Comparison of ENCODE assay signal across 8 cellular contexts in genomic region chr3:88032245-88032644, GRCh38. TPM values are rescaled to one million over a fixed set of nuclear protein-coding genes. Genes with fewer than 3 reads are reported as not detected.
A peak's percentile ranks its signal among the peaks of the same experiment; 100 is the strongest.
DNase-seq lines count a peak whose midpoint lies in the region; ATAC-seq, FAIRE-seq and TF ChIP-seq lines count a peak whose summit lies in the region.

No MANE protein-coding gene starts in this region.

- peaks cover 19% of the 10 kb centered on the region for H3K4me1 ChIP-seq in BLaER1
- peaks cover 16% of the 10 kb centered on the region for H3K4me1 ChIP-seq in GM23248 (ENCODE audit: insufficient read depth)
- no peaks in the 10 kb centered on the region for H3K4me1 ChIP-seq in endodermal cell (ENCODE audit: control insufficient read depth, insufficient read depth, low read length)

- H3K4me3 Mint-ChIP-seq in activated naive CD8-positive, alpha-beta T cell = peak overlapping the region; percentile 90
- no peak overlapping the region for H3K4me3 Mint-ChIP-seq in endodermal cell

- no peaks in the 10 kb centered on the region for H3K9me3 Mint-ChIP-seq in activated naive CD8-positive, alpha-beta T cell (ENCODE audit: low read depth)
- H3K9me3 Mint-ChIP-seq in endodermal cell = peaks cover 16% of the 10 kb centered on the region

- no peaks in the 10 kb centered on the region for H3K27me3 Mint-ChIP-seq in activated naive CD8-positive, alpha-beta T cell
- H3K27me3 Mint-ChIP-seq in endodermal cell (ENCODE audit: insufficient read depth) = no peaks in the 10 kb centered on the region

- H3K79me2 ChIP-seq in GM23248 (ENCODE audit: insufficient read depth) = no peaks in the 10 kb centered on the region

- H2AFZ ChIP-seq in GM23248 = peak overlapping the region; percentile 98

- peak; percentile 37 for DNase-seq in GM23248
- peak; percentile 20 for DNase-seq in medulla oblongata (ENCODE audit: extremely low spot score)
- no peak for DNase-seq in endodermal cell
- no peak for DNase-seq in GM12892 (ENCODE audit: insufficient read length)
- no peak for DNase-seq in T-helper 9 cell

- ATAC-seq in HG03571 (IDR thresholded peaks at IDR 0.05; ENCODE audit: unreplicated experiment) = no peak

- H3K27ac ChIP-seq in BLaER1 = peak overlapping the region; percentile 54
- H3K27ac ChIP-seq in GM23248 = peak overlapping the region; percentile 47
- no peak overlapping the region for H3K27ac ChIP-seq in endodermal cell (ENCODE audit: low read depth, low read length)

- no peaks in the 10 kb centered on the region for H3K27me3 ChIP-seq in BLaER1
- no peaks in the 10 kb centered on the region for H3K27me3 ChIP-seq in GM23248 (replicated peaks; ENCODE audit: insufficient read depth)
- H3K27me3 ChIP-seq in endodermal cell (ENCODE audit: control insufficient read depth, insufficient read depth, low read length, poor library complexity, severe bottlenecking) = no peaks in the 10 kb centered on the region

- peak overlapping the region; percentile 61; the same call in 1 of the 2 replicates for H3K9ac ChIP-seq in BLaER1
- H3K9ac ChIP-seq in GM23248 = peak overlapping the region; percentile 75
- no peak overlapping the region for H3K9ac ChIP-seq in endodermal cell (ENCODE audit: extremely low read depth, low read length, poor library complexity, severe bottlenecking)

- H3K4me2 ChIP-seq in BLaER1 (peak overlapping the region; percentile 82), GM23248 (ENCODE audit: unreplicated experiment) (peak overlapping the region; percentile 99)

- WGBS in GM23248 (ENCODE audit: low coverage in 1 of 2, low lambda C conversion rate in 2 of 2, missing lambda C conversion rate in 2 of 2), 2 experiments = 19 to 26% methylated on average over 2 of the region's 2 CpGs
- WGBS in endodermal cell (ENCODE audit: insufficient coverage in 1 of 2, insufficient read length in 1 of 2), 2 experiments = 79 to 100% methylated on average over 2 of the region's 2 CpGs

- H4K20me1 ChIP-seq in BLaER1 = no peaks in the 10 kb centered on the region
- H4K20me1 ChIP-seq in GM23248 (ENCODE audit: insufficient read depth) = no peaks in the 10 kb centered on the region

- TF ChIP-seq POLR2A in GM12892 (IDR thresholded peaks at IDR 0.05; ENCODE audit: low read depth, low read length) = no peak

- FAIRE-seq in GM12892 (lab: Jason Lieb, UNC) = no peak

- peaks cover 7% of the 10 kb centered on the region; the same call in 1 of the 2 replicates for H3K9me3 ChIP-seq in BLaER1
- H3K9me3 ChIP-seq in GM23248 (ENCODE audit: low read depth) = no peaks in the 10 kb centered on the region
- H3K9me3 ChIP-seq in endodermal cell (ENCODE audit: control insufficient read depth, low read length) = peaks cover 15% of the 10 kb centered on the region

- H3K4me3 ChIP-seq in BLaER1 (peak overlapping the region; percentile 56), GM23248 (peak overlapping the region; percentile 77), endodermal cell (ENCODE audit: low read length) (no peak overlapping the region)

- H3K36me3 ChIP-seq in BLaER1 (no peaks in the 10 kb centered on the region), GM23248 (ENCODE audit: low read depth) (no peaks in the 10 kb centered on the region), endodermal cell (ENCODE audit: control insufficient read depth, insufficient read depth, low read length) (no peaks in the 10 kb centered on the region)

- H3K27ac Mint-ChIP-seq in activated naive CD8-positive, alpha-beta T cell = peak overlapping the region; percentile 80
- H3K27ac Mint-ChIP-seq in endodermal cell = no peak overlapping the region

- in situ Hi-C loops in GM23248 (cut with MboI) = loop anchor here (25.0 kb wide), 1 partner anchor 1245 kb away; no protein-coding TSS in a partner anchor

- no peaks in the 10 kb centered on the region for H3F3A ChIP-seq in GM23248 (ENCODE audit: insufficient read depth)

- TF ChIP-seq CTCF in endodermal cell (conservative IDR thresholded peaks at IDR 0.05) = no peak

- no peaks in the 10 kb centered on the region for H3K9me2 ChIP-seq in GM23248 (ENCODE audit: insufficient read depth)

- H3K4me1 Mint-ChIP-seq in activated naive CD8-positive, alpha-beta T cell (ENCODE audit: low read depth) = peaks cover 38% of the 10 kb centered on the region
- H3K4me1 Mint-ChIP-seq in endodermal cell = no peaks in the 10 kb centered on the region

- H3K36me3 Mint-ChIP-seq in activated naive CD8-positive, alpha-beta T cell = no peaks in the 10 kb centered on the region
- H3K36me3 Mint-ChIP-seq in endodermal cell (ENCODE audit: low read depth) = no peaks in the 10 kb centered on the region

RNA-seq across cellular contexts. Expression of gene CGGBP1, which starts 26.6 kb away (rescaled TPM):
- total RNA-seq in GM23248 (2014; rRNA removed; shearing (Covaris generic)) = 51.1 and 54.9 TPM in 2 replicates
- 59.0 and 61.4 TPM in 2 replicates for polyA plus RNA-seq in GM23248 (2016; fragmentation: Nextera tagmentation; extraction: Ambion mirVana)
- 10 to 100 TPM; 81.5 to 96.3 TPM for total RNA-seq in endodermal cell
- 108 TPM for polyA plus RNA-seq in endodermal cell (2013, experiment 1 of 2)
- polyA plus RNA-seq in endodermal cell (2013, experiment 2 of 2) = 98.1 TPM
- 46.1 TPM for polyA plus RNA-seq in GM12892 (2012; ENCODE audit: missing spikeins)

RNA-seq across cellular contexts. Expression of gene ZNF654, which starts 26.8 kb away (rescaled TPM):
- 15.8 and 22.4 TPM in 2 replicates for total RNA-seq in GM23248 (2014; rRNA removed; shearing (Covaris generic))
- 11.6 and 14.3 TPM in 2 replicates for polyA plus RNA-seq in GM23248 (2016; fragmentation: Nextera tagmentation; extraction: Ambion mirVana)
- 10 to 100 TPM in 1 of 2 donors, 1 to 10 TPM in 1; 7.3 to 10.6 TPM for total RNA-seq in endodermal cell
- 8.5 TPM for polyA plus RNA-seq in endodermal cell (2013, experiment 1 of 2)
- 8.2 TPM for polyA plus RNA-seq in endodermal cell (2013, experiment 2 of 2)
- polyA plus RNA-seq in GM12892 (2012; ENCODE audit: missing spikeins) = 13.6 TPM

Comparison
In these comparisons a context has a peak if more than half of its experiments do, and no peak if none do; other contexts are left out.
1. DNase-seq: peak in GM23248 (single experiment) and medulla oblongata (single experiment); none in endodermal cell (single experiment), GM12892 (single experiment) and T-helper 9 cell (single experiment).